In genomic region chr6:84089552-84089951, GRCh38 we compare ENCODE assay signal across 27 cellular contexts. TPM values are rescaled to one million over a fixed set of nuclear protein-coding genes. Genes with fewer than 3 reads are reported as not detected.
"Had no signal": no experiment of that assay in that cellular context is flagged by ENCODE, and none has a peak within 500 bp of the region (broad histone marks: within the 10 kb centered on the region; RNA-seq: fewer than 3 reads in every experiment).

No MANE protein-coding gene starts in this region.

- H3K4me1 Mint-ChIP-seq: natural killer cell; nephron; stimulated activated effector memory CD8-positive, alpha-beta T cell treated with anti-CD3 and anti-CD28 coated beads, Interleukin-12 subunit alpha, Interleukin-12 subunit beta, amount 100 ng/mL, for 72 hours had no signal

- H3K27me3 ChIP-seq: neural progenitor cell, neutrophil, pancreas, right lobe of liver, spleen, stomach, suprapubic skin, tibial artery, transverse colon, upper lobe of right lung, uterus had no signal

- H3K27ac ChIP-seq: neural progenitor cell, neutrophil, pancreas, prostate gland, right lobe of liver, skin epidermis, spleen, stomach, suprapubic skin, tibial artery, transverse colon, upper lobe of right lung, uterus had no signal

- H3K27ac Mint-ChIP-seq: naive thymus-derived CD4-positive, alpha-beta T cell; natural killer cell; nephron; neural progenitor cell; stimulated activated effector memory CD8-positive, alpha-beta T cell treated with anti-CD3 and anti-CD28 coated beads, Interleukin-12 subunit alpha, Interleukin-12 subunit beta, amount 100 ng/mL, for 72 hours; stimulated activated naive B cell treated with anti-CD40 and anti-IgM and Interleukin-4, amounts not matched to agents 10 μg/mL and 1 μg/mL and 100 μg/mL, for 72 hours; stimulated activated naive CD8-positive, alpha-beta T cell treated with anti-CD3 and anti-CD28 coated beads, Interleukin-15, Interleukin-2, amounts not matched to agents 100 ng/mL and 50 ng/mL, for 24 hours; type B pancreatic cell had no signal

- H3K36me3 Mint-ChIP-seq: naive thymus-derived CD4-positive, alpha-beta T cell; natural killer cell; neural progenitor cell; stimulated activated effector memory CD8-positive, alpha-beta T cell treated with anti-CD3 and anti-CD28 coated beads, Interleukin-12 subunit alpha, Interleukin-12 subunit beta, amount 100 ng/mL, for 72 hours; stimulated activated naive B cell treated with anti-CD40 and anti-IgM and Interleukin-4, amounts not matched to agents 10 μg/mL and 1 μg/mL and 100 μg/mL, for 72 hours; type B pancreatic cell had no signal

- ATAC-seq: naive thymus-derived CD4-positive, alpha-beta T cell; natural killer cell; pancreas; right lobe of liver; stimulated activated naive B cell treated with anti-CD40 and anti-IgM and Interleukin-4, amounts not matched to agents 10 μg/mL and 1 μg/mL and 100 μg/mL, for 72 hours; upper lobe of right lung had no signal

- H3K27me3 Mint-ChIP-seq: type B pancreatic cell had no signal

- H3K4me1 ChIP-seq: neural progenitor cell, pancreas, prostate gland, right lobe of liver, spleen, stomach, suprapubic skin, transverse colon, upper lobe of right lung, uterus had no signal

- H3K9me3 Mint-ChIP-seq: natural killer cell; neural progenitor cell; stimulated activated effector memory CD8-positive, alpha-beta T cell treated with anti-CD3 and anti-CD28 coated beads, Interleukin-12 subunit alpha, Interleukin-12 subunit beta, amount 100 ng/mL, for 72 hours; stimulated activated naive B cell treated with anti-CD40 and anti-IgM and Interleukin-4, amounts not matched to agents 10 μg/mL and 1 μg/mL and 100 μg/mL, for 72 hours; stimulated activated naive CD8-positive, alpha-beta T cell treated with anti-CD3 and anti-CD28 coated beads, Interleukin-15, Interleukin-2, amounts not matched to agents 100 ng/mL and 50 ng/mL, for 24 hours; type B pancreatic cell had no signal

- H3K9me3 ChIP-seq: neutrophil, pancreas, prostate gland, right lobe of liver, spleen, suprapubic skin, transverse colon, upper lobe of right lung, uterus had no signal

- H3K36me3 ChIP-seq: neural progenitor cell, neutrophil, pancreas, prostate gland, right lobe of liver, spleen, stomach, suprapubic skin, tibial artery, transverse colon, upper lobe of right lung, uterus had no signal

- H3K4me3 ChIP-seq: neural progenitor cell, pancreas, prostate gland, right lobe of liver, skin epidermis, smooth muscle cell, spleen, stomach, suprapubic skin, tibial artery, transverse colon, upper lobe of right lung, uterus had no signal

- H3K9ac ChIP-seq: neural progenitor cell had no signal

- DNase-seq: naive thymus-derived CD4-positive, alpha-beta T cell; natural killer cell; nucleus accumbens; pancreas; right lobe of liver; spleen; stimulated activated CD4-positive, alpha-beta T cell treated with anti-CD3 and anti-CD28 coated beads, Interleukin-15, amount 100 ng/mL, for 24 hours; stimulated activated CD4-positive, alpha-beta T cell treated with anti-CD3 and anti-CD28 coated beads, Interleukin-2, amount 100 ng/mL, for 24 hours; stimulated activated CD4-positive, alpha-beta T cell treated with anti-CD3 and anti-CD28 coated beads, Interleukin-2, amount 100 ng/mL, for 48 hours; stimulated activated CD4-positive, alpha-beta T cell treated with anti-CD3 and anti-CD28 coated beads, Interleukin-4, amount 100 ng/mL, for 24 hours; stimulated activated naive B cell treated with anti-CD40 and anti-IgM and Interleukin-4, amounts not matched to agents 10 μg/mL and 1 μg/mL and 100 μg/mL, for 72 hours; stimulated activated naive CD4-positive, alpha-beta T cell treated with Interleukin-2 at 50 U/mL for 16 hours; stomach; transverse colon; upper lobe of right lung; uterus had no signal

- H3K4me3 Mint-ChIP-seq: naive thymus-derived CD4-positive, alpha-beta T cell; natural killer cell; nephron; neural progenitor cell; stimulated activated effector memory CD8-positive, alpha-beta T cell treated with anti-CD3 and anti-CD28 coated beads, Interleukin-12 subunit alpha, Interleukin-12 subunit beta, amount 100 ng/mL, for 72 hours; stimulated activated naive B cell treated with anti-CD40 and anti-IgM and Interleukin-4, amounts not matched to agents 10 μg/mL and 1 μg/mL and 100 μg/mL, for 72 hours; stimulated activated naive CD8-positive, alpha-beta T cell treated with anti-CD3 and anti-CD28 coated beads, Interleukin-15, Interleukin-2, amounts not matched to agents 100 ng/mL and 50 ng/mL, for 24 hours; type B pancreatic cell had no signal

RNA-seq across cellular contexts. Expression of gene MRAP2, which starts 56.0 kb away (rescaled TPM):
- total RNA-seq: naive thymus-derived CD4-positive, alpha-beta T cell; natural killer cell had no signal
- polyA plus RNA-seq: naive thymus-derived CD4-positive, alpha-beta T cell had no signal
